Comparison of ENCODE assay signal across 1 cellular context in genomic region chr22:42079319-42080251, GRCh38.
TF ChIP-seq lines count a peak whose summit lies in the region.

Gene SMDT1 (plus strand): TSS chr22:42079700. CDS start chr22:42079769, 69 bp downstream.

TF ChIP-seq in K562, 482 proteins besides CTCF, POLR2A, EP300 and RAD21 (continued from another document and continues in another):
- TF ChIP-seq ELK3 (CRISPR knock-in tag; IDR thresholded peaks at IDR 0.05) (no peak), HOXB6 (CRISPR knock-in tag; IDR thresholded peaks at IDR 0.05; ENCODE audit: borderline replicate concordance) (no peak), CHD4 (IDR thresholded peaks at IDR 0.05; ENCODE audit: insufficient read depth, insufficient replicate concordance, low read depth, low read length, poor library complexity, severe bottlenecking) (no peak), CBFB (CRISPR knock-in tag; IDR thresholded peaks at IDR 0.05) (no peak), ARID3B (CRISPR knock-in tag; IDR thresholded peaks at IDR 0.05; ENCODE audit: borderline replicate concordance) (no peak), ZNF253 (CRISPR knock-in tag; conservative IDR thresholded peaks at IDR 0.05) (no peak), MCM2 (IDR thresholded peaks at IDR 0.05; ENCODE audit: low read depth) (no peak), CCNT2 (IDR thresholded peaks at IDR 0.05; ENCODE audit: borderline replicate concordance, extremely low read depth, insufficient read length, low read depth, low read length) (peak; percentile 82), BDP1 (IDR thresholded peaks at IDR 0.05; ENCODE audit: insufficient read depth, insufficient read length) (no peak), ZNF696 (CRISPR knock-in tag; conservative IDR thresholded peaks at IDR 0.05) (no peak), U2AF1 (optimal IDR thresholded peaks at IDR 0.05; ENCODE audit: low read depth, low read length) (no peak), POLR2AphosphoS5 (IDR thresholded peaks at IDR 0.05; ENCODE audit: control insufficient read depth, insufficient read depth, low read depth, low read length) (no peak), MTA1 (IDR thresholded peaks at IDR 0.05; ENCODE audit: borderline replicate concordance) (no peak), ZNF449 (CRISPR knock-in tag; IDR thresholded peaks at IDR 0.05) (peak; percentile 50; the same call in 1 of the 2 replicates), ZBTB2 (IDR thresholded peaks at IDR 0.05) (0 out of 2 replicates have a peak, but pooled peaks have one; percentile 21), SRSF1 (IDR thresholded peaks at IDR 0.05; ENCODE audit: low read depth, low read length) (no peak), CTCFL (IDR thresholded peaks at IDR 0.05; ENCODE audit: borderline replicate concordance, insufficient read depth, low read depth, low read length, poor library complexity, severe bottlenecking) (no peak), HMBOX1 (IDR thresholded peaks at IDR 0.05) (no peak), ZNF184 (CRISPR knock-in tag; IDR thresholded peaks at IDR 0.05) (no peak), ZNF347 (CRISPR knock-in tag; IDR thresholded peaks at IDR 0.05; ENCODE audit: low read depth) (no peak), JUND (IDR thresholded peaks at IDR 0.05; ENCODE audit: borderline replicate concordance, low read depth, low read length) (peak; percentile 23), JUND (tag; IDR thresholded peaks at IDR 0.05; ENCODE audit: borderline replicate concordance, low read depth, low read length) (peak; percentile 40; the same call in 1 of the 3 replicates), ZNF778 (CRISPR knock-in tag; IDR thresholded peaks at IDR 0.05) (no peak), FOXK1 (CRISPR knock-in tag; IDR thresholded peaks at IDR 0.05; ENCODE audit: borderline replicate concordance) (no peak), ZNF407 (IDR thresholded peaks at IDR 0.05; ENCODE audit: low read depth) (no peak), ZNF431 (CRISPR knock-in tag; IDR thresholded peaks at IDR 0.05) (no peak), RNF219 (CRISPR knock-in tag; IDR thresholded peaks at IDR 0.05) (no peak), ATF4 (CRISPR knock-in tag; IDR thresholded peaks at IDR 0.05) (0 out of 2 replicates have a peak, but pooled peaks have one; percentile 52), PHTF2 (CRISPR knock-in tag; IDR thresholded peaks at IDR 0.05) (no peak), CTBP1 (IDR thresholded peaks at IDR 0.05; ENCODE audit: borderline replicate concordance) (peak; percentile 66; the same call in 1 of the 2 replicates)
